15 cellular contexts compared by ENCODE assay signal in genomic region chr9:131282175-131282574, GRCh38. TPM values are rescaled to one million over a fixed set of nuclear protein-coding genes. Genes with fewer than 3 reads are reported as not detected.
DNase-seq lines count a peak whose midpoint lies in the region; ATAC-seq and TF ChIP-seq lines count a peak whose summit lies in the region.
"Had no signal": no experiment of that assay in that cellular context is flagged by ENCODE, and none has a peak within 500 bp of the region (broad histone marks: within the 10 kb centered on the region; RNA-seq: fewer than 3 reads in every experiment).

No MANE protein-coding gene starts in this region.

- H3K27ac Mint-ChIP-seq in activated T-cell treated with anti-CD3 and anti-CD28 coated beads, Interleukin-2, amount 50 U/mL, for 72 hours = no peak overlapping the region
- H3K27ac Mint-ChIP-seq in T-helper 17 cell (no peak overlapping the region), progenitor cell of endocrine pancreas (no peak overlapping the region)

- ATAC-seq in activated T-cell treated with anti-CD3 and anti-CD28 coated beads, Interleukin-2, amount 50 U/mL, for 72 hours (replicated peaks in 1 of 2) = no peak
- ATAC-seq in T-helper 17 cell (no peak), GM18502 (IDR thresholded peaks at IDR 0.05; ENCODE audit: poor library complexity, unreplicated experiment) (no peak), GM21786 (IDR thresholded peaks at IDR 0.05; ENCODE audit: unreplicated experiment) (no peak)
- ATAC-seq: lower lobe of right lung had no signal

- H3K9me3 ChIP-seq in T-helper 17 cell (ENCODE audit: control insufficient read depth, low read length, poor library complexity, severe bottlenecking) (no peaks in the 10 kb centered on the region), adrenal gland (replicated peaks in 1 of 3) (no peaks in the 10 kb centered on the region)
- H3K9me3 ChIP-seq: lower lobe of right lung, transverse colon had no signal

- no peak for DNase-seq in activated T-cell treated with anti-CD3 and anti-CD28 coated beads, Interleukin-2, amount 50 U/mL, for 72 hours
- DNase-seq in activated T-cell treated with anti-CD3 and anti-CD28 coated beads for 4 hours = no peak
- DNase-seq in T-helper 17 cell = no peak
- DNase-seq in progenitor cell of endocrine pancreas (ENCODE audit: low spot score, unreplicated experiment) = no peak
- no peak for DNase-seq in adrenal gland
- DNase-seq: cerebellar nuclear complex, KBM-7, lower lobe of right lung, OCI-M1, SW 1271, transverse colon had no signal

- TF ChIP-seq POLR2A in adrenal gland (IDR thresholded peaks at IDR 0.05) = no peak

- intact Hi-C loops in adrenal gland (cut with DNase I) = no loop called here

- peaks cover 24% of the 10 kb centered on the region for H3K4me1 Mint-ChIP-seq in activated T-cell treated with anti-CD3 and anti-CD28 coated beads, Interleukin-2, amount 50 U/mL, for 72 hours (ENCODE audit: low read depth)
- peaks cover 25% of the 10 kb centered on the region for H3K4me1 Mint-ChIP-seq in T-helper 17 cell
- H3K4me1 Mint-ChIP-seq in progenitor cell of endocrine pancreas (ENCODE audit: low read depth) = peaks cover 5% of the 10 kb centered on the region

- H3K27ac ChIP-seq in adrenal gland = no peak overlapping the region
- H3K27ac ChIP-seq: lower lobe of right lung, parathyroid adenoma, transverse colon had no signal

- peaks cover 17% of the 10 kb centered on the region for H3K27me3 Mint-ChIP-seq in activated T-cell treated with anti-CD3 and anti-CD28 coated beads, Interleukin-2, amount 50 U/mL, for 72 hours (ENCODE audit: low read depth)
- H3K27me3 Mint-ChIP-seq in T-helper 17 cell (peaks cover 9% of the 10 kb centered on the region), progenitor cell of endocrine pancreas (peaks cover 34% of the 10 kb centered on the region)

- H3K4me3 ChIP-seq in iPS-11a (ENCODE audit: low read depth, low read length) (peak overlapping the region; percentile 13), adrenal gland (no peak overlapping the region)

- TF ChIP-seq CTCF in progenitor cell of endocrine pancreas (IDR thresholded peaks at IDR 0.05; ENCODE audit: unreplicated experiment) = no peak
- no peak for TF ChIP-seq CTCF in adrenal gland (IDR thresholded peaks at IDR 0.05)

- H3K27me3 ChIP-seq in adrenal gland = no peaks in the 10 kb centered on the region

- H3K9me3 Mint-ChIP-seq in activated T-cell treated with anti-CD3 and anti-CD28 coated beads, Interleukin-2, amount 50 U/mL, for 72 hours = no peaks in the 10 kb centered on the region
- no peaks in the 10 kb centered on the region for H3K9me3 Mint-ChIP-seq in progenitor cell of endocrine pancreas (ENCODE audit: low read depth)

- H3K4me3 Mint-ChIP-seq in activated T-cell treated with anti-CD3 and anti-CD28 coated beads, Interleukin-2, amount 50 U/mL, for 72 hours = peak overlapping the region; percentile 42 to 66
- H3K4me3 Mint-ChIP-seq in T-helper 17 cell = peak overlapping the region; percentile 88
- peak overlapping the region; percentile 9 for H3K4me3 Mint-ChIP-seq in progenitor cell of endocrine pancreas (ENCODE audit: low read depth)

- H3K4me1 ChIP-seq in adrenal gland (replicated peaks in 1 of 2) = peaks cover 0 to 3% of the 10 kb centered on the region in 2 donors
- H3K4me1 ChIP-seq: parathyroid adenoma had no signal

- WGBS in adrenal gland, 4 donors = 69 to 73% (median 72%) methylated on average over 3 to 4 of the region's 4 CpGs

- H3K36me3 Mint-ChIP-seq in activated T-cell treated with anti-CD3 and anti-CD28 coated beads, Interleukin-2, amount 50 U/mL, for 72 hours (ENCODE audit: insufficient read depth in 2 of 2) = peaks cover 2% of the 10 kb centered on the region in 2 donors
- H3K36me3 Mint-ChIP-seq in T-helper 17 cell (ENCODE audit: low read depth) (peaks cover 7% of the 10 kb centered on the region), progenitor cell of endocrine pancreas (ENCODE audit: insufficient read depth) (no peaks in the 10 kb centered on the region)

- H3K36me3 ChIP-seq in adrenal gland (replicated peaks in 1 of 2) = no peaks in the 10 kb centered on the region
- H3K36me3 ChIP-seq: lower lobe of right lung, transverse colon had no signal

RNA-seq across cellular contexts. Expression of gene FAM78A, which starts 5.9 kb away (rescaled TPM):
- total RNA-seq in activated T-cell treated with anti-CD3 and anti-CD28 coated beads, Interleukin-2, amount 50 U/mL, for 72 hours = 10 to 100 TPM; 38.0 to 42.3 TPM
- total RNA-seq in T-helper 17 cell = 10 to 100 TPM; 59.5 to 60.4 TPM
- total RNA-seq in progenitor cell of endocrine pancreas = 1.9 and 2.0 TPM in 2 replicates
- total RNA-seq in adrenal gland = 10 to 100 TPM in 1 of 8 donors, 1 to 10 TPM in 7; 3.8 to 11.7 (median 6.9) TPM
- 1 to 10 TPM; 1.1 to 6.8 (median 2.2) TPM for polyA plus RNA-seq in adrenal gland

RNA-seq across cellular contexts. Expression of gene PLPP7, which starts 7.3 kb away (rescaled TPM):
- total RNA-seq in activated T-cell treated with anti-CD3 and anti-CD28 coated beads, Interleukin-2, amount 50 U/mL, for 72 hours = under 1 TPM; 0.23 to 0.31 TPM
- total RNA-seq in T-helper 17 cell = under 1 TPM in 1 of 2 donors, not detected in 1; 0.17 TPM
- total RNA-seq in progenitor cell of endocrine pancreas = 3.6 TPM in 2 replicates
- total RNA-seq in adrenal gland = 10 to 100 TPM; 11.1 to 31.4 (median 17.9) TPM
- polyA plus RNA-seq in adrenal gland = 10 to 100 TPM in 1 of 3 donors, 1 to 10 TPM in 2; 4.8 to 13.2 (median 10.0) TPM

Comparison
In these comparisons a context has a peak if more than half of its experiments do, and no peak if none do; other contexts are left out.
1. H3K4me3 Mint-ChIP-seq: peak in every context shown above with its lines; median percentile 88 in T-helper 17 cell; 54 in activated T-cell treated with anti-CD3 and anti-CD28 coated beads, Interleukin-2, amount 50 U/mL, for 72 hours; 9 in progenitor cell of endocrine pancreas.